8 cellular contexts compared by ENCODE assay signal in genomic region chr5:39547548-39548154, GRCh38.
DNase-seq lines count a peak whose midpoint lies in the region; ATAC-seq and TF ChIP-seq lines count a peak whose summit lies in the region.

No MANE protein-coding gene starts in this region.

- H3K27me3 ChIP-seq in Peyer's patch (no peaks in the 10 kb centered on the region), vagina (no peaks in the 10 kb centered on the region)

- no peak for ATAC-seq in GM18502 (IDR thresholded peaks at IDR 0.05; ENCODE audit: poor library complexity, unreplicated experiment)

- H3K4me1 ChIP-seq in Peyer's patch (no peaks in the 10 kb centered on the region), vagina (no peaks in the 10 kb centered on the region)

- H3K4me3 ChIP-seq in Peyer's patch (no peak overlapping the region), vagina (no peak overlapping the region)

- H3K36me3 ChIP-seq in Peyer's patch (no peaks in the 10 kb centered on the region), vagina (no peaks in the 10 kb centered on the region)

- TF ChIP-seq POLR2A in Peyer's patch (IDR thresholded peaks at IDR 0.05) (no peak), vagina (IDR thresholded peaks at IDR 0.05) (no peak)

- no peaks in the 10 kb centered on the region for H3K9me3 ChIP-seq in Peyer's patch
- no peaks in the 10 kb centered on the region for H3K9me3 ChIP-seq in vagina

- DNase-seq in COLO829 (ENCODE audit: low spot score) (peak; percentile 39), HCEC 1CT (peak; percentile 60), Peyer's patch (no peak), dedifferentiated amniotic fluid mesenchymal stem cell (ENCODE audit: extremely low spot score) (peak; percentile 83), lung microvascular endothelial cell (ENCODE audit: low read depth in 2 of 2) (peak; percentile 77 to 86), vagina (ENCODE audit: extremely low spot score in 2 of 2) (no peak), GM19238 (ENCODE audit: insufficient read length, low spot score) (no peak)

- TF ChIP-seq CTCF in Peyer's patch (IDR thresholded peaks at IDR 0.05) (peak in 5 of 6 experiments; percentile 58 to 90 (median 86)), vagina (IDR thresholded peaks at IDR 0.05) (peak; percentile 54 to 75 (median 71))

- H3K27ac ChIP-seq in Peyer's patch (no peak overlapping the region), vagina (no peak overlapping the region)

- intact Hi-C loops in vagina (cut with DNase I) = loop anchor here (5.0 kb wide), 1 partner anchor 170 kb away; no protein-coding TSS in a partner anchor

Comparison
In these comparisons a context has a peak if more than half of its experiments do, and no peak if none do; other contexts are left out.
1. DNase-seq: peak in COLO829 (single experiment), HCEC 1CT (single experiment), dedifferentiated amniotic fluid mesenchymal stem cell (single experiment) and lung microvascular endothelial cell (2 of 2); none in Peyer's patch (0 of 3), vagina (0 of 2) and GM19238 (single experiment).